Comparison of ENCODE assay signal across 24 cellular contexts in genomic region chr20:53332022-53332824, GRCh38.
DNase-seq lines count a peak whose midpoint lies in the region; ATAC-seq and TF ChIP-seq lines count a peak whose summit lies in the region.
"Had no signal": no experiment of that assay in that cellular context is flagged by ENCODE, and none has a peak within 500 bp of the region (broad histone marks: within the 10 kb centered on the region; RNA-seq: fewer than 3 reads in every experiment).

No MANE protein-coding gene starts in this region.

- CTCF ChIA-PET in mammary epithelial cell (lab: Charles Lee; ENCODE audit: low non-redundant PET): interaction anchor here (0.7 kb wide), 1 partner anchor 23 kb away, joined by 3 read pairs; no protein-coding TSS in a partner anchor

- peak overlapping the region; percentile 17 for H3K4me2 ChIP-seq in mammary epithelial cell (ENCODE audit: insufficient read depth, low read depth, low read length)
- H3K4me2 ChIP-seq: GM23338 had no signal

- no peak for TF ChIP-seq CTCF in mammary epithelial cell (conservative IDR thresholded peaks at IDR 0.05 in 1 of 2, IDR thresholded peaks at IDR 0.05 in 1 of 2; ENCODE audit: extremely low read depth in 1 of 2, insufficient read depth in 1 of 2, low read depth in 1 of 2, low read length in 2 of 2)
- TF ChIP-seq CTCF in mesothelial cell of epicardium (IDR thresholded peaks at IDR 0.05; ENCODE audit: unreplicated experiment): no peak

- H3K36me3 ChIP-seq in mammary epithelial cell (ENCODE audit: insufficient read depth, low read length): no peaks in the 10 kb centered on the region
- H3K36me3 ChIP-seq: ascending aorta, gastroesophageal sphincter, left lung, suprapubic skin had no signal

- H3K36me3 Mint-ChIP-seq in activated naive CD4-positive, alpha-beta T cell treated with anti-CD3 and anti-CD28 coated beads, Interleukin-2, amount 50 U/mL, for 72 hours: peaks cover 5 to 32% of the 10 kb centered on the region in 2 donors
- H3K36me3 Mint-ChIP-seq in mesothelial cell of epicardium: peaks cover 4% of the 10 kb centered on the region
- H3K36me3 Mint-ChIP-seq: CD4-positive, CD25-positive, alpha-beta regulatory T cell; stimulated activated naive B cell treated with anti-CD40 and anti-IgM and Interleukin-4, amounts not matched to agents 10 μg/mL and 1 μg/mL and 100 μg/mL, for 72 hours had no signal

- peaks cover 43% of the 10 kb centered on the region for H3K4me1 Mint-ChIP-seq in mesothelial cell of epicardium
- H3K4me1 Mint-ChIP-seq: CD4-positive, CD25-positive, alpha-beta regulatory T cell; stimulated activated naive B cell treated with anti-CD40 and anti-IgM and Interleukin-4, amounts not matched to agents 10 μg/mL and 1 μg/mL and 100 μg/mL, for 72 hours had no signal

- no peak overlapping the region for H3K27ac ChIP-seq in mammary epithelial cell (ENCODE audit: insufficient read depth, low read depth, low read length)
- peak overlapping the region; percentile 68 for H3K27ac ChIP-seq in temporal lobe (ENCODE audit: low read depth, low read length)
- H3K27ac ChIP-seq: ascending aorta, left lung, suprapubic skin had no signal

- peaks cover 11% of the 10 kb centered on the region for H3K4me1 ChIP-seq in mammary epithelial cell (ENCODE audit: insufficient read depth, low read length)
- H3K4me1 ChIP-seq: ascending aorta, left lung had no signal

- H3K79me2 ChIP-seq in mammary epithelial cell (ENCODE audit: insufficient read depth, low read length): no peaks in the 10 kb centered on the region

- in situ Hi-C loops in mammary epithelial cell (cut with MboI; ENCODE audit: low sequenced_read_pairs in 2 of 2): no loop called here

- intact Hi-C loops in mammary epithelial cell (cut with micrococcal nuclease): no loop called here

- dilution Hi-C loops in mammary epithelial cell (cut with HindIII; ENCODE audit: low sequenced_read_pairs): no loop called here

- H3K9me3 Mint-ChIP-seq in activated naive CD4-positive, alpha-beta T cell treated with anti-CD3 and anti-CD28 coated beads, Interleukin-2, amount 50 U/mL, for 72 hours: no peaks in the 10 kb centered on the region
- H3K9me3 Mint-ChIP-seq in mesothelial cell of epicardium: peaks cover 3% of the 10 kb centered on the region
- H3K9me3 Mint-ChIP-seq: activated T-helper 1 cell treated with anti-CD3 and anti-CD28 coated beads, Interleukin-12 subunit alpha, Interleukin-12 subunit beta, Interleukin-2, Interleukin-4 antibody, amounts not matched to agents 30 ng/mL and 10 ng/mL and 1 ng/mL, durations not matched to agents 14 hours and 24 hours and 36 hours; GM23338; stimulated activated naive B cell treated with anti-CD40 and anti-IgM and Interleukin-4, amounts not matched to agents 10 μg/mL and 1 μg/mL and 100 μg/mL, for 72 hours had no signal

- no peaks in the 10 kb centered on the region for H3K27me3 Mint-ChIP-seq in mesothelial cell of epicardium (ENCODE audit: low read depth)

- H3K4me3 Mint-ChIP-seq in mesothelial cell of epicardium: no peak overlapping the region
- H3K4me3 Mint-ChIP-seq: activated T-helper 1 cell treated with anti-CD3 and anti-CD28 coated beads, Interleukin-12 subunit alpha, Interleukin-12 subunit beta, Interleukin-2, Interleukin-4 antibody, amounts not matched to agents 30 ng/mL and 10 ng/mL and 1 ng/mL, durations not matched to agents 14 hours and 24 hours and 36 hours; CD4-positive, CD25-positive, alpha-beta regulatory T cell; GM23338; stimulated activated naive B cell treated with anti-CD40 and anti-IgM and Interleukin-4, amounts not matched to agents 10 μg/mL and 1 μg/mL and 100 μg/mL, for 72 hours had no signal

- ATAC-seq in activated naive CD4-positive, alpha-beta T cell treated with anti-CD3 and anti-CD28 coated beads, Interleukin-2, amount 50 U/mL, for 72 hours: no peak
- no peak for ATAC-seq in GM18511 (IDR thresholded peaks at IDR 0.05; ENCODE audit: unreplicated experiment)
- ATAC-seq: GM23338; left lung; stimulated activated naive B cell treated with anti-CD40 and anti-IgM and Interleukin-4, amounts not matched to agents 10 μg/mL and 1 μg/mL and 100 μg/mL, for 72 hours had no signal

- 88% methylated on average over 9 of the region's 9 CpGs for WGBS in mammary epithelial cell (ENCODE audit: low coverage, missing lambda C conversion rate)

- no TSS peak for BruUV-seq in mammary epithelial cell (replicated peaks; lab: Mats Ljungman, UMichigan)

- H3K27ac Mint-ChIP-seq in activated naive CD4-positive, alpha-beta T cell treated with anti-CD3 and anti-CD28 coated beads, Interleukin-2, amount 50 U/mL, for 72 hours: peak overlapping the region; percentile 0 to 58
- peak overlapping the region; percentile 74 for H3K27ac Mint-ChIP-seq in mesothelial cell of epicardium
- H3K27ac Mint-ChIP-seq: activated T-helper 1 cell treated with anti-CD3 and anti-CD28 coated beads, Interleukin-12 subunit alpha, Interleukin-12 subunit beta, Interleukin-2, Interleukin-4 antibody, amounts not matched to agents 30 ng/mL and 10 ng/mL and 1 ng/mL, durations not matched to agents 14 hours and 24 hours and 36 hours; GM23338; stimulated activated naive B cell treated with anti-CD40 and anti-IgM and Interleukin-4, amounts not matched to agents 10 μg/mL and 1 μg/mL and 100 μg/mL, for 72 hours had no signal

- no peaks in the 10 kb centered on the region for H4K20me1 ChIP-seq in mammary epithelial cell (ENCODE audit: insufficient read depth, low read length)

- DNase-seq in activated naive CD4-positive, alpha-beta T cell treated with anti-CD3 and anti-CD28 coated beads, Interleukin-2, amount 50 U/mL, for 72 hours (ENCODE audit: low spot score in 2 of 2): no peak
- no peak for DNase-seq in activated naive CD4-positive, alpha-beta T cell treated with Interleukin-2 at 50 U/mL for 16 hours
- DNase-seq in mammary epithelial cell (no peak), mesothelial cell of epicardium (ENCODE audit: low spot score in 2 of 2, unreplicated experiment in 2 of 2) (no peak), HCEC 1CT (no peak), NCI-H2196 treated with DMSO at 0.1 percent for 48 hours (lab: John Stamatoyannopoulos, UW; ENCODE audit: unreplicated experiment) (no peak)
- DNase-seq: activated CD4-positive, alpha-beta T cell treated with anti-CD3 and anti-CD28 coated beads, Interleukin-2, amount 50 U/mL, for 4 hours; activated naive CD4-positive, alpha-beta T cell treated with anti-CD3 and anti-CD28 coated beads, Interleukin-2, amount 50 U/mL, for 16 hours; caudate nucleus; CD4-positive, CD25-positive, alpha-beta regulatory T cell; IMR-90; left lung; NCI-H1092; NCI-H1694 treated with DMSO at 0.1 percent for 48 hours; NCI-H2171 treated with DMSO at 0.1 percent for 48 hours; posterior cingulate gyrus; stimulated activated naive B cell treated with anti-CD40 and anti-IgM and Interleukin-4, amounts not matched to agents 10 μg/mL and 1 μg/mL and 100 μg/mL, for 72 hours had no signal

- H3K27me3 ChIP-seq in mammary epithelial cell (ENCODE audit: insufficient read depth, low read length): no peaks in the 10 kb centered on the region
- H3K27me3 ChIP-seq: ascending aorta, gastroesophageal sphincter, left lung, suprapubic skin had no signal

- H3K9me3 ChIP-seq in mammary epithelial cell (replicated peaks; ENCODE audit: insufficient read depth, low read length): no peaks in the 10 kb centered on the region
- H3K9me3 ChIP-seq: ascending aorta, gastroesophageal sphincter, left lung, suprapubic skin had no signal

- no peak overlapping the region for H3K9ac ChIP-seq in mammary epithelial cell (ENCODE audit: insufficient read depth, low read length)

- H3K4me3 ChIP-seq in mammary epithelial cell (replicated peaks in 1 of 3; ENCODE audit: insufficient read depth in 1 of 3, low read depth in 2 of 3, low read length in 3 of 3): no peak overlapping the region
- H3K4me3 ChIP-seq: ascending aorta, gastroesophageal sphincter, GM23338, left lung, suprapubic skin had no signal

- no peak overlapping the region for H2AFZ ChIP-seq in mammary epithelial cell (ENCODE audit: low read depth, low read length)
- H2AFZ ChIP-seq: GM23338 had no signal
